9 cellular contexts compared by ENCODE assay signal in the genomic region with DNA sequence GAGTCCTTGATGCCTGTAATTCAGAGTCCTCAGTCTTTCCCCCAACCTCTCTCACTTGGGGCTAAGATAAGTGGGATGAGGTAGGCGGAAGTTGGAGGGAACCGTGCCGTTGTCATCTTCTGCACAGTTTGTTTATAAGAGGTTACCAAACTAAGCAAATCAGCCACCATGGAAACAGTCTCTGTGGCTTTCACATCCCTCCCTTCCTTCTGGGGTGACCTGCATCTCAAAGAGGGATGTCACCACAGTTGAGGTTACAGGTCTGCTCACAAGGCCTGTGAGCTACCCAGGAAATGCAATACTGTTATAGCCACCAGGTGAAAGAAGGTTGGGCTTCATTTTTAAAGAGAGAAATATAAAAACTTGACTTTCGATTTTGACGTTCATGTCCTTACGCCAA. TPM values are rescaled to one million over a fixed set of nuclear protein-coding genes. Genes with fewer than 3 reads are reported as not detected.
DNase-seq lines count a peak whose midpoint lies in the region; ATAC-seq and TF ChIP-seq lines count a peak whose summit lies in the region.
"Had no signal": no experiment of that assay in that cellular context is flagged by ENCODE, and none has a peak within 500 bp of the region (broad histone marks: within the 10 kb centered on the region; RNA-seq: fewer than 3 reads in every experiment).

No MANE protein-coding gene starts in this region.

- no peaks in the 10 kb centered on the region for H3K9me3 Mint-ChIP-seq in activated CD4-positive, alpha-beta T cell treated with anti-CD3 and anti-CD28 coated beads, Interleukin-2, amount 10 ng/mL, durations not matched to agents 24 days and 14 days

- no TSS peak for BruUV-seq in A673 (replicated peaks; lab: Mats Ljungman, UMichigan)

- H3K27me3 ChIP-seq in A673 (replicated peaks; ENCODE audit: insufficient read depth, low read depth, low read length, poor library complexity), result peaks cover 4% of the 10 kb centered on the region

- CTCF ChIA-PET in A673 (lab: Charles Lee), result no interaction called here

- no peak overlapping the region for H3K27ac Mint-ChIP-seq in activated CD4-positive, alpha-beta T cell treated with anti-CD3 and anti-CD28 coated beads, Interleukin-2, amount 10 ng/mL, durations not matched to agents 24 days and 14 days
- H3K27ac Mint-ChIP-seq: endodermal cell had no signal

- no peak overlapping the region for H3K4me3 ChIP-seq in A673 (ENCODE audit: low read depth, low read length, poor library complexity, severe bottlenecking)

- H3K27me3 Mint-ChIP-seq in activated CD4-positive, alpha-beta T cell treated with anti-CD3 and anti-CD28 coated beads, Interleukin-2, amount 10 ng/mL, durations not matched to agents 24 days and 14 days, result peaks cover 45% of the 10 kb centered on the region

- H3K27ac ChIP-seq in A673 (ENCODE audit: low read depth, low read length, poor library complexity, severe bottlenecking), result no peak overlapping the region

- peak overlapping the region; percentile 17 for H3K4me3 Mint-ChIP-seq in activated CD4-positive, alpha-beta T cell treated with anti-CD3 and anti-CD28 coated beads, Interleukin-2, amount 10 ng/mL, durations not matched to agents 24 days and 14 days
- H3K4me3 Mint-ChIP-seq: endodermal cell had no signal

- DNase-seq in activated gamma-delta T cell treated with Interleukin-2 at 50 U/mL for 16 hours (peak; percentile 56), activated gamma-delta T cell (lab: John Stamatoyannopoulos, UW) (no peak), D341Med (ENCODE audit: low spot score) (no peak), inferior parietal cortex (ENCODE audit: extremely low spot score) (no peak), A673 (ENCODE audit: low spot score) (no peak)
- DNase-seq in activated CD4-positive, alpha-beta T cell treated with anti-CD3 and anti-CD28 coated beads, Interleukin-2, amount 10 ng/mL, durations not matched to agents 24 days and 14 days, result peak; percentile 86
- DNase-seq in stimulated activated naive CD4-positive, alpha-beta T cell (lab: John Stamatoyannopoulos, UW), result peak in 4 of 6 experiments; percentile 14 to 59 (median 34)

- no peaks in the 10 kb centered on the region for H3K9me3 ChIP-seq in A673 (ENCODE audit: low read depth, low read length, poor library complexity, severe bottlenecking)

- no peaks in the 10 kb centered on the region for H3K36me3 Mint-ChIP-seq in activated CD4-positive, alpha-beta T cell treated with anti-CD3 and anti-CD28 coated beads, Interleukin-2, amount 10 ng/mL, durations not matched to agents 24 days and 14 days (ENCODE audit: low read depth)

- intact Hi-C loops in activated CD4-positive, alpha-beta T cell treated with anti-CD3 and anti-CD28 coated beads, Interleukin-2, amount 10 ng/mL, durations not matched to agents 24 days and 14 days (cut with micrococcal nuclease), result no loop called here
- intact Hi-C loops in A673 (cut with micrococcal nuclease; ENCODE audit: unreplicated experiment), result no loop called here

- POLR2A ChIA-PET in A673 (lab: Charles Lee; ENCODE audit: low non-redundant PET), result no interaction called here

- TF ChIP-seq CTCF in A673 (conservative IDR thresholded peaks at IDR 0.05; ENCODE audit: low read depth, low read length), result no peak

- H3K4me1 ChIP-seq in A673 (ENCODE audit: insufficient read depth, low read length, poor library complexity, severe bottlenecking), result no peaks in the 10 kb centered on the region

- H3K36me3 ChIP-seq in A673 (ENCODE audit: insufficient read depth, low read length, poor library complexity, severe bottlenecking), result no peaks in the 10 kb centered on the region

- peak; percentile 42 for ATAC-seq in HG03060 (IDR thresholded peaks at IDR 0.05; ENCODE audit: low read depth, unreplicated experiment)

- H3K4me1 Mint-ChIP-seq in activated CD4-positive, alpha-beta T cell treated with anti-CD3 and anti-CD28 coated beads, Interleukin-2, amount 10 ng/mL, durations not matched to agents 24 days and 14 days, result peaks cover 28% of the 10 kb centered on the region

RNA-seq across cellular contexts. Expression of a gene that starts 26.3 kb away (rescaled TPM):
- 0.19 and 0.21 TPM in 2 replicates for total RNA-seq in activated CD4-positive, alpha-beta T cell treated with anti-CD3 and anti-CD28 coated beads, Interleukin-2, amount 10 ng/mL, durations not matched to agents 24 days and 14 days
- total RNA-seq in A673 (2021), result 8.4 and 11.5 TPM in 2 replicates

Comparison
In these comparisons a context has a peak if more than half of its experiments do, and no peak if none do; other contexts are left out.
1. DNase-seq: peak in activated gamma-delta T cell treated with Interleukin-2 at 50 U/mL for 16 hours (single experiment), activated CD4-positive, alpha-beta T cell treated with anti-CD3 and anti-CD28 coated beads, Interleukin-2, amount 10 ng/mL, durations not matched to agents 24 days and 14 days (single experiment) and stimulated activated naive CD4-positive, alpha-beta T cell (4 of 6); none in activated gamma-delta T cell (single experiment), D341Med (single experiment), inferior parietal cortex (single experiment) and A673 (single experiment).